Comparison of ENCODE assay signal across 13 cellular contexts in genomic region chr10:99522511-99523250, GRCh38. TPM values are rescaled to one million over a fixed set of nuclear protein-coding genes. Genes with fewer than 3 reads are reported as not detected.
DNase-seq lines count a peak whose midpoint lies in the region; ATAC-seq and TF ChIP-seq lines count a peak whose summit lies in the region.
"Had no signal": no experiment of that assay in that cellular context is flagged by ENCODE, and none has a peak within 500 bp of the region (broad histone marks: within the 10 kb centered on the region; RNA-seq: fewer than 3 reads in every experiment).

No MANE protein-coding gene starts in this region.

- peak; percentile 36 for DNase-seq in SK-N-SH
- DNase-seq in iPS-NIHi7 (ENCODE audit: extremely low spot score): peak; percentile 70
- DNase-seq in sigmoid colon: peak; percentile 74
- no peak for DNase-seq in left lobe of liver (ENCODE audit: low spot score)
- no peak for DNase-seq in BE2C
- DNase-seq: nucleus accumbens; OCI-M1; stimulated activated CD4-positive, alpha-beta T cell treated with anti-CD3 and anti-CD28 coated beads, Interleukin-2, amount 100 ng/mL, for 24 hours; T1000 had no signal

- H3K9ac ChIP-seq in SK-N-SH: no peak overlapping the region

- ATAC-seq in SK-N-SH treated with all-trans-retinoic acid at 6 μM for 48 hours: no peak
- no peak for ATAC-seq in left lobe of liver
- ATAC-seq in HG03045 (IDR thresholded peaks at IDR 0.05; ENCODE audit: unreplicated experiment): no peak

- no peaks in the 10 kb centered on the region for H4K20me1 ChIP-seq in SK-N-SH (ENCODE audit: insufficient read depth)

- H3K36me3 Mint-ChIP-seq in activated naive CD8-positive, alpha-beta T cell: no peaks in the 10 kb centered on the region

- H3K4me3 Mint-ChIP-seq in activated naive CD8-positive, alpha-beta T cell: peak overlapping the region; percentile 73

- TF ChIP-seq CTCF in SK-N-SH (IDR thresholded peaks at IDR 0.05) (no peak), sigmoid colon (IDR thresholded peaks at IDR 0.05) (peak in 1 of 4 experiments; percentile 23), BE2C (IDR thresholded peaks at IDR 0.05; ENCODE audit: low read depth, low read length) (no peak)

- H3K27me3 ChIP-seq in SK-N-SH (ENCODE audit: insufficient read depth) (peaks cover 95% of the 10 kb centered on the region), sigmoid colon (no peaks in the 10 kb centered on the region), BE2C (peaks cover 94% of the 10 kb centered on the region)

- no peak overlapping the region for H2AFZ ChIP-seq in SK-N-SH (ENCODE audit: low read depth)

- intact Hi-C loops in sigmoid colon (cut with DNase I): no loop called here

- H3K36me3 ChIP-seq in SK-N-SH (replicated peaks in 1 of 2; ENCODE audit: control insufficient read depth in 1 of 2, insufficient read depth in 2 of 2, low read length in 1 of 2) (no peaks in the 10 kb centered on the region), sigmoid colon (no peaks in the 10 kb centered on the region), BE2C (no peaks in the 10 kb centered on the region)

- POLR2A ChIA-PET in SK-N-SH (lab: Yijun Ruan, JAX): no interaction called here

- H3K27me3 Mint-ChIP-seq in activated naive CD8-positive, alpha-beta T cell: peaks cover 48% of the 10 kb centered on the region

- H3K9me3 Mint-ChIP-seq in activated naive CD8-positive, alpha-beta T cell (ENCODE audit: low read depth): no peaks in the 10 kb centered on the region

- H3K27ac ChIP-seq in SK-N-SH (ENCODE audit: low read depth in 2 of 2, low read length in 1 of 2): no peak overlapping the region
- H3K27ac ChIP-seq in sigmoid colon: peak overlapping the region in 3 of 4 donors; percentile 94 to 95 (median 94)

- no peak overlapping the region for H3K4me2 ChIP-seq in SK-N-SH

- CTCF ChIA-PET in SK-N-SH (lab: Yijun Ruan, JAX): interaction anchor here (0.9 to 1.0 kb wide), 2 partner anchors 12 to 89 kb away, joined by 3 read pairs; no protein-coding TSS in a partner anchor

- H3K4me3 ChIP-seq in SK-N-SH (ENCODE audit: low read depth in 2 of 2, low read length in 1 of 2) (no peak overlapping the region), sigmoid colon (peak overlapping the region; percentile 27 to 52 (median 43)), BE2C (ENCODE audit: low read depth, low read length) (no peak overlapping the region)

- no peak for TF ChIP-seq POLR2A in sigmoid colon (IDR thresholded peaks at IDR 0.05)

- peaks cover 12% of the 10 kb centered on the region for H3K4me1 Mint-ChIP-seq in activated naive CD8-positive, alpha-beta T cell (ENCODE audit: low read depth)

- H3F3A ChIP-seq in SK-N-SH (replicated peaks; ENCODE audit: insufficient read depth): peaks cover 3% of the 10 kb centered on the region

- WGBS in SK-N-SH (ENCODE audit: low lambda C conversion rate): 28% methylated on average over 14 of the region's 33 CpGs
- 13 to 35% methylated on average over 33 of the region's 33 CpGs for WGBS in sigmoid colon, 2 donors

- H3K79me2 ChIP-seq in SK-N-SH (ENCODE audit: insufficient read depth): no peaks in the 10 kb centered on the region

- H3K9me2 ChIP-seq in SK-N-SH: no peaks in the 10 kb centered on the region

- no peak overlapping the region for H3K27ac Mint-ChIP-seq in activated naive CD8-positive, alpha-beta T cell

- no peak for TF ChIP-seq EP300 in SK-N-SH (IDR thresholded peaks at IDR 0.05; ENCODE audit: borderline replicate concordance in 1 of 2, low read depth in 1 of 2, low read length in 1 of 2)
- peak in 1 of 4 donors; percentile 23 for TF ChIP-seq EP300 in sigmoid colon (IDR thresholded peaks at IDR 0.05)

- H3K4me1 ChIP-seq in SK-N-SH (ENCODE audit: control insufficient read depth in 1 of 2, insufficient read depth in 2 of 2, low read depth in 1 of 2, low read length in 1 of 2): no peaks in the 10 kb centered on the region; a peak in 1 of 4 replicates
- H3K4me1 ChIP-seq in sigmoid colon: peaks cover 0 to 82% (median 69%) of the 10 kb centered on the region in 4 donors
- no peaks in the 10 kb centered on the region for H3K4me1 ChIP-seq in BE2C

- H3K9me3 ChIP-seq in SK-N-SH (no peaks in the 10 kb centered on the region), sigmoid colon (no peaks in the 10 kb centered on the region), BE2C (no peaks in the 10 kb centered on the region)

- TF ChIP-seq RAD21 in SK-N-SH (IDR thresholded peaks at IDR 0.05; ENCODE audit: low read length): no peak

TF ChIP-seq in SK-N-SH, 30 proteins besides CTCF, POLR2A, EP300 and RAD21 (continues in another document):
- TF ChIP-seq TEAD4 (IDR thresholded peaks at IDR 0.05; ENCODE audit: borderline replicate concordance, insufficient read depth) (no peak), FOXM1 (IDR thresholded peaks at IDR 0.05; ENCODE audit: low read depth) (no peak), JUND (IDR thresholded peaks at IDR 0.05) (no peak), REST (IDR thresholded peaks at IDR 0.05; ENCODE audit: low read depth, low read length) (no peak)

TF ChIP-seq in SK-N-SH treated with all-trans-retinoic acid at 6 μM for 48 hours, 23 proteins besides CTCF, POLR2A, EP300 and RAD21 (continues in another document):
- TF ChIP-seq ISL1 (CRISPR knock-in tag; IDR thresholded peaks at IDR 0.05) (no peak), OSR1 (CRISPR knock-in tag; IDR thresholded peaks at IDR 0.05) (no peak), ZFP3 (CRISPR knock-in tag; IDR thresholded peaks at IDR 0.05) (no peak), BACH2 (CRISPR knock-in tag; IDR thresholded peaks at IDR 0.05; ENCODE audit: borderline replicate concordance) (no peak), ARNTL (CRISPR knock-in tag; IDR thresholded peaks at IDR 0.05; ENCODE audit: borderline replicate concordance, low read depth) (no peak), CREB5 (CRISPR knock-in tag; IDR thresholded peaks at IDR 0.05; ENCODE audit: low read depth) (no peak), RARB (CRISPR knock-in tag; IDR thresholded peaks at IDR 0.05) (no peak), TCF4 (CRISPR knock-in tag; IDR thresholded peaks at IDR 0.05; ENCODE audit: borderline replicate concordance) (no peak), POU6F1 (CRISPR knock-in tag; IDR thresholded peaks at IDR 0.05; ENCODE audit: borderline replicate concordance, low read depth) (no peak)
- TF ChIP-seq, protein P1, sequence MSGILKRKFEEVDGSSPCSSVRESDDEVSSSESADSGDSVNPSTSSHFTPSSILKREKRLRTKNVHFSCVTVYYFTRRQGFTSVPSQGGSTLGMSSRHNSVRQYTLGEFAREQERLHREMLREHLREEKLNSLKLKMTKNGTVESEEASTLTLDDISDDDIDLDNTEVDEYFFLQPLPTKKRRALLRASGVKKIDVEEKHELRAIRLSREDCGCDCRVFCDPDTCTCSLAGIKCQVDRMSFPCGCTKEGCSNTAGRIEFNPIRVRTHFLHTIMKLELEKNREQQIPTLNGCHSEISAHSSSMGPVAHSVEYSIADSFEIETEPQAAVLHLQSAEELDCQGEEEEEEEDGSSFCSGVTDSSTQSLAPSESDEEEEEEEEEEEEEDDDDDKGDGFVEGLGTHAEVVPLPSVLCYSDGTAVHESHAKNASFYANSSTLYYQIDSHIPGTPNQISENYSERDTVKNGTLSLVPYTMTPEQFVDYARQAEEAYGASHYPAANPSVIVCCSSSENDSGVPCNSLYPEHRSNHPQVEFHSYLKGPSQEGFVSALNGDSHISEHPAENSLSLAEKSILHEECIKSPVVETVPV (CRISPR knock-in tag; IDR thresholded peaks at IDR 0.05): no peak

RNA-seq across cellular contexts. Expression of gene NKX2-3, which starts 10.1 kb away (rescaled TPM):
- not detected in 2 replicates for polyA plus RNA-seq in SK-N-SH (2012; rRNA removed)
- not detected in 2 replicates for polyA plus RNA-seq in SK-N-SH (2012; cell fraction: cytosol; rRNA removed)
- not detected in 2 replicates for polyA plus RNA-seq in SK-N-SH (2012; cell fraction: nucleus; rRNA removed)
- total RNA-seq in sigmoid colon: 10 to 100 TPM; 32.4 to 49.9 (median 34.1) TPM
- polyA plus RNA-seq in sigmoid colon: 1 to 10 TPM; 5.8 to 8.9 (median 7.2) TPM
- total RNA-seq in left lobe of liver: 0.08 TPM
- polyA plus RNA-seq in BE2C (2012; ENCODE audit: insufficient read depth, insufficient read length, low read depth): not detected
- total RNA-seq: bronchial epithelial cell had no signal

Comparison
In these comparisons a context has a peak if more than half of its experiments do, and no peak if none do; other contexts are left out.
1. DNase-seq: peak in SK-N-SH (single experiment), iPS-NIHi7 (single experiment) and sigmoid colon (single experiment); none in left lobe of liver (single experiment) and BE2C (single experiment).
2. H3K27ac ChIP-seq: peak in sigmoid colon (3 of 4); none in SK-N-SH (0 of 2).
3. H3K4me3 ChIP-seq: peak in sigmoid colon (4 of 4); none in SK-N-SH (0 of 2) and BE2C (single experiment).
4. RNA of gene NKX2-3, which starts 10.1 kb away (total RNA-seq): 32.4 to 49.9 TPM in sigmoid colon; 0.08 TPM in left lobe of liver (single experiment); every median in the first group is over 10 times any median in the second.